ENCODE assay signal across 22 cellular contexts in genomic region chr15:34018021-34018645, GRCh38. TPM values are rescaled to one million over a fixed set of nuclear protein-coding genes. Genes with fewer than 3 reads are reported as not detected.
A peak's percentile ranks its signal among the peaks of the same experiment; 100 is the strongest.
DNase-seq lines count a peak whose midpoint lies in the region; ATAC-seq, FAIRE-seq and TF ChIP-seq lines count a peak whose summit lies in the region.
"Had no signal": no experiment of that assay in that cellular context is flagged by ENCODE, and none has a peak within 500 bp of the region (broad histone marks: within the 10 kb centered on the region; RNA-seq: fewer than 3 reads in every experiment).

No MANE protein-coding gene starts in this region.

- H3K4me2 ChIP-seq in astrocyte (ENCODE audit: low read length) (no peak overlapping the region), mesenchymal stem cell (ENCODE audit: low read length, poor library complexity, severe bottlenecking) (no peak overlapping the region)
- H3K4me2 ChIP-seq: KMS-11 had no signal

- H3K4me3 ChIP-seq in astrocyte (ENCODE audit: insufficient read depth, low read depth, low read length) (no peak overlapping the region), mesenchymal stem cell (ENCODE audit: insufficient read depth in 1 of 2, low read depth in 1 of 2, low read length in 2 of 2) (no peak overlapping the region)
- H3K4me3 ChIP-seq: esophagus squamous epithelium, ovary, right lobe of liver, thoracic aorta had no signal

- H3K9ac ChIP-seq in astrocyte (ENCODE audit: low read length) (no peak overlapping the region), mesenchymal stem cell (ENCODE audit: low read length) (no peak overlapping the region)
- H3K9ac ChIP-seq: KMS-11 had no signal

- peaks cover 18% of the 10 kb centered on the region for H3K79me1 ChIP-seq in mesenchymal stem cell (replicated peaks; ENCODE audit: low read length, poor library complexity, severe bottlenecking)

- H3K9me3 ChIP-seq in astrocyte (ENCODE audit: insufficient read depth, low read depth, low read length) (no peaks in the 10 kb centered on the region), mesenchymal stem cell (ENCODE audit: control insufficient read depth, low read length) (no peaks in the 10 kb centered on the region)
- H3K9me3 ChIP-seq: Caco-2, esophagus squamous epithelium, ovary, right lobe of liver, thoracic aorta had no signal

- H3K27ac ChIP-seq in astrocyte (ENCODE audit: low read depth, low read length) = no peak overlapping the region
- no peak overlapping the region for H3K27ac ChIP-seq in mesenchymal stem cell (ENCODE audit: low read length, poor library complexity, severe bottlenecking)
- H3K27ac ChIP-seq: esophagus squamous epithelium, KMS-11, ovary, right lobe of liver, thoracic aorta, VCaP had no signal

- ATAC-seq in activated CD8-positive, alpha-beta T cell treated with anti-CD3 and anti-CD28 coated beads for 36 hours = peak; percentile 64
- ATAC-seq in HG03025 (IDR thresholded peaks at IDR 0.05; ENCODE audit: low FRiP score, unreplicated experiment) = no peak
- ATAC-seq: HCT116, right lobe of liver had no signal

- H2BK120ac ChIP-seq in mesenchymal stem cell (ENCODE audit: low read depth, low read length) = no peak overlapping the region

- H3K27ac Mint-ChIP-seq in activated naive CD4-positive, alpha-beta T cell treated with anti-CD3 and anti-CD28 coated beads, Interleukin-2, amount 10 ng/mL, durations not matched to agents 7 days and 5 days = peak overlapping the region; percentile 39
- H3K27ac Mint-ChIP-seq in activated CD8-positive, alpha-beta T cell treated with anti-CD3 and anti-CD28 coated beads for 36 hours = peak overlapping the region; percentile 11
- no peak overlapping the region for H3K27ac Mint-ChIP-seq in astrocyte (ENCODE audit: unreplicated experiment)
- peak overlapping the region; percentile 49 for H3K27ac Mint-ChIP-seq in stimulated activated naive CD8-positive, alpha-beta T cell treated with anti-CD3 and anti-CD28 coated beads, Interleukin-15, Interleukin-2, amounts not matched to agents 100 ng/mL and 50 ng/mL, for 24 hours

- peaks cover 3% of the 10 kb centered on the region for H3K9me3 Mint-ChIP-seq in activated naive CD4-positive, alpha-beta T cell treated with anti-CD3 and anti-CD28 coated beads, Interleukin-2, amount 10 ng/mL, durations not matched to agents 7 days and 5 days
- H3K9me3 Mint-ChIP-seq in activated CD8-positive, alpha-beta T cell treated with anti-CD3 and anti-CD28 coated beads for 36 hours = no peaks in the 10 kb centered on the region
- peaks cover 4% of the 10 kb centered on the region for H3K9me3 Mint-ChIP-seq in astrocyte (ENCODE audit: unreplicated experiment)
- H3K9me3 Mint-ChIP-seq in stimulated activated naive CD8-positive, alpha-beta T cell treated with anti-CD3 and anti-CD28 coated beads, Interleukin-15, Interleukin-2, amounts not matched to agents 100 ng/mL and 50 ng/mL, for 24 hours = no peaks in the 10 kb centered on the region

- H3K4ac ChIP-seq in mesenchymal stem cell (ENCODE audit: low read depth in 1 of 2, low read length in 2 of 2) = no peak overlapping the region

- intact Hi-C loops in activated CD8-positive, alpha-beta T cell treated with anti-CD3 and anti-CD28 coated beads for 36 hours (cut with micrococcal nuclease) = no loop called here

- no peak overlapping the region for H3K18ac ChIP-seq in mesenchymal stem cell (ENCODE audit: low read depth in 1 of 2, low read length in 2 of 2)

- H3K4me1 Mint-ChIP-seq in activated naive CD4-positive, alpha-beta T cell treated with anti-CD3 and anti-CD28 coated beads, Interleukin-2, amount 10 ng/mL, durations not matched to agents 7 days and 5 days = peaks cover 20% of the 10 kb centered on the region
- peaks cover 24% of the 10 kb centered on the region for H3K4me1 Mint-ChIP-seq in activated CD8-positive, alpha-beta T cell treated with anti-CD3 and anti-CD28 coated beads for 36 hours (ENCODE audit: low read depth)
- peaks cover 14% of the 10 kb centered on the region for H3K4me1 Mint-ChIP-seq in astrocyte (ENCODE audit: low read depth, unreplicated experiment)
- H3K4me1 Mint-ChIP-seq in stimulated activated naive CD8-positive, alpha-beta T cell treated with anti-CD3 and anti-CD28 coated beads, Interleukin-15, Interleukin-2, amounts not matched to agents 100 ng/mL and 50 ng/mL, for 24 hours (ENCODE audit: low read depth) = peaks cover 15% of the 10 kb centered on the region

- H3K79me2 ChIP-seq in astrocyte (ENCODE audit: insufficient read depth, low read length) = peaks cover 24% of the 10 kb centered on the region

- CTCF ChIA-PET in activated naive CD4-positive, alpha-beta T cell treated with anti-CD3 and anti-CD28 coated beads, Interleukin-2, amount 10 ng/mL, durations not matched to agents 7 days and 5 days (lab: Charles Lee) = interaction anchor here (0.8 kb wide), 1 partner anchor 15 kb away, joined by 3 read pairs; no protein-coding TSS in a partner anchor
- CTCF ChIA-PET in activated CD8-positive, alpha-beta T cell treated with anti-CD3 and anti-CD28 coated beads for 36 hours (lab: Charles Lee) = interaction anchor here (1.2 to 1.6 kb wide), 2 partner anchors 21 to 192 kb away, joined by 4 read pairs; partner anchors contain the start of genes AVEN and KATNBL1

- H2AFZ ChIP-seq in astrocyte (ENCODE audit: low read depth, low read length) (no peak overlapping the region), mesenchymal stem cell (ENCODE audit: low read depth, low read length) (no peak overlapping the region)

- FAIRE-seq in astrocyte (lab: Jason Lieb, UNC) = no peak
- FAIRE-seq: bronchial epithelial cell had no signal

- no peak overlapping the region for H3K14ac ChIP-seq in mesenchymal stem cell (ENCODE audit: low read length in 2 of 2)

- no peaks in the 10 kb centered on the region for H3K27me3 Mint-ChIP-seq in activated naive CD4-positive, alpha-beta T cell treated with anti-CD3 and anti-CD28 coated beads, Interleukin-2, amount 10 ng/mL, durations not matched to agents 7 days and 5 days
- no peaks in the 10 kb centered on the region for H3K27me3 Mint-ChIP-seq in activated CD8-positive, alpha-beta T cell treated with anti-CD3 and anti-CD28 coated beads for 36 hours
- H3K27me3 Mint-ChIP-seq in astrocyte (ENCODE audit: low read depth, unreplicated experiment) = no peaks in the 10 kb centered on the region
- no peaks in the 10 kb centered on the region for H3K27me3 Mint-ChIP-seq in stimulated activated naive CD8-positive, alpha-beta T cell treated with anti-CD3 and anti-CD28 coated beads, Interleukin-15, Interleukin-2, amounts not matched to agents 100 ng/mL and 50 ng/mL, for 24 hours

- peak overlapping the region; percentile 50 for H3K4me3 Mint-ChIP-seq in activated naive CD4-positive, alpha-beta T cell treated with anti-CD3 and anti-CD28 coated beads, Interleukin-2, amount 10 ng/mL, durations not matched to agents 7 days and 5 days
- peak overlapping the region; percentile 10 for H3K4me3 Mint-ChIP-seq in activated CD8-positive, alpha-beta T cell treated with anti-CD3 and anti-CD28 coated beads for 36 hours
- no peak overlapping the region for H3K4me3 Mint-ChIP-seq in astrocyte (ENCODE audit: unreplicated experiment)
- H3K4me3 Mint-ChIP-seq in stimulated activated naive CD8-positive, alpha-beta T cell treated with anti-CD3 and anti-CD28 coated beads, Interleukin-15, Interleukin-2, amounts not matched to agents 100 ng/mL and 50 ng/mL, for 24 hours = peak overlapping the region; percentile 62

- no peak overlapping the region for H3K23ac ChIP-seq in mesenchymal stem cell (ENCODE audit: low read length in 2 of 2)

- no peak overlapping the region for H2BK15ac ChIP-seq in mesenchymal stem cell (ENCODE audit: low read depth, poor library complexity, severe bottlenecking)

- no peak overlapping the region for H4K8ac ChIP-seq in mesenchymal stem cell (ENCODE audit: low read length)

- DNase-seq in activated naive CD4-positive, alpha-beta T cell treated with anti-CD3 and anti-CD28 coated beads, Interleukin-2, amount 10 ng/mL, durations not matched to agents 7 days and 5 days = peak; percentile 75
- no peak for DNase-seq in activated naive CD4-positive, alpha-beta T cell (lab: John Stamatoyannopoulos, UW)
- peak; percentile 75 for DNase-seq in activated CD8-positive, alpha-beta T cell treated with anti-CD3 and anti-CD28 coated beads for 36 hours
- DNase-seq in astrocyte (ENCODE audit: low read depth) = peak; percentile 18
- no peak for DNase-seq in mesenchymal stem cell
- DNase-seq in GM13976 (ENCODE audit: low spot score) = no peak
- DNase-seq: activated effector memory CD4-positive, alpha-beta T cell treated with anti-CD3 and anti-CD28 coated beads, Interleukin-2, amount 50 U/mL, for 16 hours; Caco-2; esophagus squamous epithelium; NCI-H1105; NCI-H748 treated with DMSO at 0.1 percent for 48 hours; ovary; right lobe of liver had no signal

- H4K91ac ChIP-seq in mesenchymal stem cell (ENCODE audit: low read length) = no peak overlapping the region

- POLR2A ChIA-PET in activated CD8-positive, alpha-beta T cell treated with anti-CD3 and anti-CD28 coated beads for 36 hours (lab: Charles Lee) = interaction anchor here (1.1 kb wide), 1 partner anchor 21 kb away, joined by 3 read pairs; the partner anchor contains the start of gene AVEN

- no peak overlapping the region for H2AK5ac ChIP-seq in mesenchymal stem cell (ENCODE audit: low read length, severe bottlenecking)

- no peaks in the 10 kb centered on the region for H3K36me3 ChIP-seq in astrocyte (ENCODE audit: insufficient read depth, low read length)
- peaks cover 0 to 8% of the 10 kb centered on the region in 2 experiments for H3K36me3 ChIP-seq in mesenchymal stem cell (ENCODE audit: control insufficient read depth in 1 of 2, insufficient read depth in 2 of 2, low read depth in 1 of 2, low read length in 2 of 2)
- H3K36me3 ChIP-seq: esophagus squamous epithelium, ovary, right lobe of liver, thoracic aorta had no signal

- H4K20me1 ChIP-seq in astrocyte (ENCODE audit: insufficient read depth, low read length) = peaks cover 12% of the 10 kb centered on the region

- no peaks in the 10 kb centered on the region for H3K27me3 ChIP-seq in astrocyte (ENCODE audit: insufficient read depth, low read length)
- no peaks in the 10 kb centered on the region for H3K27me3 ChIP-seq in mesenchymal stem cell (ENCODE audit: control insufficient read depth in 1 of 2, insufficient read depth in 1 of 2, low read length in 2 of 2)
- H3K27me3 ChIP-seq: esophagus squamous epithelium, ovary, right lobe of liver had no signal

- TF ChIP-seq CTCF in activated CD8-positive, alpha-beta T cell treated with anti-CD3 and anti-CD28 coated beads for 36 hours (IDR thresholded peaks at IDR 0.05) = no peak
- TF ChIP-seq CTCF in astrocyte (IDR thresholded peaks at IDR 0.05; ENCODE audit: insufficient read depth, low read depth, low read length) = no peak
- no peak for TF ChIP-seq CTCF in GM13976 (IDR thresholded peaks at IDR 0.05; ENCODE audit: borderline replicate concordance, control extremely low read depth, extremely low read depth, insufficient read depth, missing control alignments)

- in situ Hi-C loops in GM13976 (cut with MboI; ENCODE audit: low sequenced_read_pairs, unreplicated experiment) = no loop called here

- WGBS in mesenchymal stem cell = 94% methylated on average over 16 of the region's 16 CpGs

- H3K36me3 Mint-ChIP-seq in activated naive CD4-positive, alpha-beta T cell treated with anti-CD3 and anti-CD28 coated beads, Interleukin-2, amount 10 ng/mL, durations not matched to agents 7 days and 5 days = peaks cover 15% of the 10 kb centered on the region
- peaks cover 6% of the 10 kb centered on the region for H3K36me3 Mint-ChIP-seq in activated CD8-positive, alpha-beta T cell treated with anti-CD3 and anti-CD28 coated beads for 36 hours (ENCODE audit: low read depth)
- H3K36me3 Mint-ChIP-seq in astrocyte (ENCODE audit: low read depth, unreplicated experiment) = peaks cover 12% of the 10 kb centered on the region
- peaks cover 11% of the 10 kb centered on the region for H3K36me3 Mint-ChIP-seq in stimulated activated naive CD8-positive, alpha-beta T cell treated with anti-CD3 and anti-CD28 coated beads, Interleukin-15, Interleukin-2, amounts not matched to agents 100 ng/mL and 50 ng/mL, for 24 hours (ENCODE audit: low read depth)

- H2BK12ac ChIP-seq in mesenchymal stem cell (ENCODE audit: low read length in 2 of 2) = no peak overlapping the region

- H2BK5ac ChIP-seq in mesenchymal stem cell (ENCODE audit: low read depth, low read length, poor library complexity, severe bottlenecking) = no peak overlapping the region

- no peaks in the 10 kb centered on the region for H3K4me1 ChIP-seq in astrocyte (ENCODE audit: insufficient read depth, low read length)
- H3K4me1 ChIP-seq in mesenchymal stem cell (ENCODE audit: control insufficient read depth, insufficient read depth, low read depth, low read length) = peaks cover 2% of the 10 kb centered on the region
- H3K4me1 ChIP-seq: Caco-2, right lobe of liver had no signal

RNA-seq across cellular contexts. Expression of gene AVEN, which starts 20.9 kb away (rescaled TPM):
- total RNA-seq in activated CD8-positive, alpha-beta T cell treated with anti-CD3 and anti-CD28 coated beads for 36 hours = 10 to 100 TPM in 1 of 2 experiments, 1 to 10 TPM in 1; 8.8 to 13.0 TPM
- 33.7 and 34.1 TPM in 2 replicates for total RNA-seq in astrocyte
- polyA plus RNA-seq in mesenchymal stem cell (2013, experiment 1 of 2) = 12.1 TPM
- polyA plus RNA-seq in mesenchymal stem cell (2013, experiment 2 of 2) = 12.1 TPM

RNA-seq across cellular contexts. Expression of gene CHRM5, which starts 49.8 kb away (rescaled TPM):
- not detected for total RNA-seq in activated CD8-positive, alpha-beta T cell treated with anti-CD3 and anti-CD28 coated beads for 36 hours
- total RNA-seq in astrocyte = 0.07 TPM in 1 of 2 replicates, not detected in the other
- polyA plus RNA-seq in mesenchymal stem cell (2013, experiment 1 of 2) = not detected
- polyA plus RNA-seq in mesenchymal stem cell (2013, experiment 2 of 2) = 0.03 TPM
- total RNA-seq: bronchial epithelial cell, Caco-2, esophagus squamous epithelium, glomerular endothelial cell, liver, right lobe of liver, thoracic aorta had no signal
- polyA plus RNA-seq: ovary had no signal

Comparison
In these comparisons a context has a peak if more than half of its experiments do, and no peak if none do; other contexts are left out.
1. DNase-seq: peak in activated naive CD4-positive, alpha-beta T cell treated with anti-CD3 and anti-CD28 coated beads, Interleukin-2, amount 10 ng/mL, durations not matched to agents 7 days and 5 days (single experiment), activated CD8-positive, alpha-beta T cell treated with anti-CD3 and anti-CD28 coated beads for 36 hours (single experiment) and astrocyte (single experiment); none in activated naive CD4-positive, alpha-beta T cell (0 of 4), mesenchymal stem cell (single experiment) and GM13976 (single experiment).